In genomic region chr4:166896254-166896653, GRCh38 we compare ENCODE assay signal across 15 cellular contexts.
DNase-seq lines count a peak whose midpoint lies in the region; ATAC-seq lines count a peak whose summit lies in the region.
"Had no signal": no experiment of that assay in that cellular context is flagged by ENCODE, and none has a peak within 500 bp of the region (broad histone marks: within the 10 kb centered on the region; RNA-seq: fewer than 3 reads in every experiment).

No MANE protein-coding gene starts in this region.

- H3K4me3 ChIP-seq in mesodermal cell (ENCODE audit: extremely low read depth, insufficient read depth, low read length, poor library complexity, severe bottlenecking) = no peak overlapping the region
- H3K4me3 ChIP-seq: cardiac muscle cell, testis had no signal

- H3K36me3 ChIP-seq in mesodermal cell (ENCODE audit: control insufficient read depth, insufficient read depth, low read length) = no peaks in the 10 kb centered on the region
- H3K36me3 ChIP-seq: cardiac muscle cell had no signal

- peak overlapping the region; percentile 11 for H3K27ac ChIP-seq in mesodermal cell (ENCODE audit: low read depth, low read length, severe bottlenecking)
- H3K27ac ChIP-seq: cardiac muscle cell, KMS-11, testis had no signal

- peaks cover 8% of the 10 kb centered on the region for H3K4me1 ChIP-seq in mesodermal cell (ENCODE audit: control insufficient read depth, insufficient read depth, low read length, poor library complexity, severe bottlenecking)
- H3K4me1 ChIP-seq: testis had no signal

- no peaks in the 10 kb centered on the region for H3K9me3 ChIP-seq in mesodermal cell (ENCODE audit: control insufficient read depth, low read length)
- H3K9me3 ChIP-seq: testis had no signal

- 79 to 80% methylated on average over 2 to 3 of the region's 3 CpGs for WGBS in mesodermal cell (ENCODE audit: insufficient coverage in 2 of 2), 2 experiments

- ATAC-seq in GM19035 (IDR thresholded peaks at IDR 0.05; ENCODE audit: unreplicated experiment) = peak; percentile 60
- peak; percentile 70 for ATAC-seq in HG02798 (IDR thresholded peaks at IDR 0.05; ENCODE audit: poor library complexity, unreplicated experiment)
- ATAC-seq in GM19023 (IDR thresholded peaks at IDR 0.05; ENCODE audit: unreplicated experiment) = no peak

- peak; percentile 37 for DNase-seq in HT1080 (ENCODE audit: low read depth)
- no peak for DNase-seq in activated CD4-positive, CD25-positive, alpha-beta regulatory T cell (lab: John Stamatoyannopoulos, UW)
- DNase-seq in cerebellar cortex (ENCODE audit: low spot score) = no peak
- DNase-seq: activated B cell treated with CpG ODN at 0.5 μM for 24 hours; activated naive CD8-positive, alpha-beta T cell treated with anti-CD3 and anti-CD28 coated beads for 36 hours; CD8-positive, alpha-beta memory T cell; NCI-H187 treated with DMSO at 0.1 percent for 48 hours; SW 1271; testis had no signal
